In genomic region chr2:101766337-101766736, GRCh38 we compare ENCODE assay signal across 12 cellular contexts.
DNase-seq lines count a peak whose midpoint lies in the region; ATAC-seq and TF ChIP-seq lines count a peak whose summit lies in the region.
"Had no signal": no experiment of that assay in that cellular context is flagged by ENCODE, and none has a peak within 500 bp of the region (broad histone marks: within the 10 kb centered on the region; RNA-seq: fewer than 3 reads in every experiment).

No MANE protein-coding gene starts in this region.

- peaks cover 74% of the 10 kb centered on the region for H3K4me1 Mint-ChIP-seq in endodermal cell

- H2AFZ ChIP-seq in KMS-11 (ENCODE audit: low read depth) (no peak overlapping the region), neuron (ENCODE audit: low read depth, low read length) (no peak overlapping the region)

- no peaks in the 10 kb centered on the region for H3K36me3 Mint-ChIP-seq in endodermal cell (ENCODE audit: low read depth)

- ATAC-seq in esophagus mucosa, result no peak

- H3K27ac Mint-ChIP-seq in endodermal cell, result peak overlapping the region; percentile 91

- 74% methylated on average over 2 of the region's 2 CpGs; no CpG with 5 or more reads in 1 of the 2 experiments for WGBS in endodermal cell (ENCODE audit: insufficient coverage in 1 of 2, insufficient read length in 1 of 2), 2 experiments

- H3K4me3 ChIP-seq in BLaER1 (no peak overlapping the region), KMS-11 (IDR thresholded peaks at IDR 0.05; ENCODE audit: insufficient read depth, low read depth, low read length) (no peak overlapping the region), endodermal cell (ENCODE audit: low read length) (peak overlapping the region; percentile 39), neuron (ENCODE audit: low read length) (peak overlapping the region; percentile 20)
- H3K4me3 ChIP-seq: colonic mucosa had no signal

- H3K4me2 ChIP-seq in BLaER1, result peak overlapping the region; percentile 59
- H3K4me2 ChIP-seq in KMS-11, result peak overlapping the region; percentile 13; the same call in 1 of the 2 replicates

- H3K9ac ChIP-seq in BLaER1 (no peak overlapping the region), KMS-11 (no peak overlapping the region), endodermal cell (ENCODE audit: extremely low read depth, low read length, poor library complexity, severe bottlenecking) (peak overlapping the region; percentile 47)

- DNase-seq in endodermal cell (no peak), DMS53 (lab: John Stamatoyannopoulos, UW) (no peak), NCI-H2171 (lab: John Stamatoyannopoulos, UW) (no peak), NCI-H1105 treated with DMSO at 0.1 percent for 48 hours (lab: John Stamatoyannopoulos, UW) (no peak)
- DNase-seq: colonic mucosa, DMS153, NCI-H1930 had no signal

- H3K9me3 ChIP-seq in BLaER1 (no peaks in the 10 kb centered on the region), endodermal cell (ENCODE audit: control insufficient read depth, low read length) (no peaks in the 10 kb centered on the region), neuron (ENCODE audit: low read length) (no peaks in the 10 kb centered on the region)
- H3K9me3 ChIP-seq: colonic mucosa had no signal

- H3K4me1 ChIP-seq in BLaER1 (peaks cover 77% of the 10 kb centered on the region), KMS-11 (ENCODE audit: low read depth, poor library complexity, severe bottlenecking) (peaks cover 32% of the 10 kb centered on the region), endodermal cell (ENCODE audit: control insufficient read depth, insufficient read depth, low read length) (peaks cover 41% of the 10 kb centered on the region), neuron (ENCODE audit: insufficient read depth, low read length) (peaks cover 59% of the 10 kb centered on the region)
- H3K4me1 ChIP-seq: colonic mucosa had no signal

- H4K20me1 ChIP-seq in BLaER1, result peaks cover 100% of the 10 kb centered on the region
- H4K20me1 ChIP-seq in KMS-11 (ENCODE audit: insufficient read depth), result no peaks in the 10 kb centered on the region

- peaks cover 24% of the 10 kb centered on the region for H3K36me3 ChIP-seq in BLaER1
- no peaks in the 10 kb centered on the region for H3K36me3 ChIP-seq in KMS-11 (ENCODE audit: insufficient read depth)
- no peaks in the 10 kb centered on the region for H3K36me3 ChIP-seq in endodermal cell (ENCODE audit: control insufficient read depth, insufficient read depth, low read length)
- no peaks in the 10 kb centered on the region for H3K36me3 ChIP-seq in neuron (ENCODE audit: insufficient read depth, low read length)
- H3K36me3 ChIP-seq: colonic mucosa had no signal

- H3K27me3 Mint-ChIP-seq in endodermal cell (ENCODE audit: insufficient read depth), result no peaks in the 10 kb centered on the region

- no peak for TF ChIP-seq CTCF in KMS-11 (conservative IDR thresholded peaks at IDR 0.05; ENCODE audit: low read depth, low read length)
- no peak for TF ChIP-seq CTCF in endodermal cell (conservative IDR thresholded peaks at IDR 0.05)

- H3K9me3 Mint-ChIP-seq in endodermal cell, result no peaks in the 10 kb centered on the region

- H3K27me3 ChIP-seq in BLaER1 (no peaks in the 10 kb centered on the region), KMS-11 (ENCODE audit: insufficient read depth, low read depth) (no peaks in the 10 kb centered on the region), endodermal cell (ENCODE audit: control insufficient read depth, insufficient read depth, low read length, poor library complexity, severe bottlenecking) (no peaks in the 10 kb centered on the region), neuron (ENCODE audit: insufficient read depth, low read length) (no peaks in the 10 kb centered on the region)
- H3K27me3 ChIP-seq: colonic mucosa had no signal

- H3K79me2 ChIP-seq in KMS-11 (ENCODE audit: insufficient read depth, low read depth), result peaks cover 6% of the 10 kb centered on the region; the same call in 1 of the 2 replicates

- H3K27ac ChIP-seq in BLaER1 (0 out of 2 replicates have a peak overlapping the region, but pooled peaks have one; percentile 0), KMS-11 (no peak overlapping the region), endodermal cell (ENCODE audit: low read depth, low read length) (peak overlapping the region; percentile 79)
- H3K27ac ChIP-seq: HL-60 had no signal

- peak overlapping the region; percentile 33 for H3K4me3 Mint-ChIP-seq in endodermal cell

Comparison
In these comparisons a context has a peak if more than half of its experiments do, and no peak if none do; other contexts are left out.
1. H3K4me3 ChIP-seq: peak in endodermal cell (single experiment) and neuron (single experiment); none in BLaER1 (single experiment) and KMS-11 (single experiment).